In the genomic region with DNA sequence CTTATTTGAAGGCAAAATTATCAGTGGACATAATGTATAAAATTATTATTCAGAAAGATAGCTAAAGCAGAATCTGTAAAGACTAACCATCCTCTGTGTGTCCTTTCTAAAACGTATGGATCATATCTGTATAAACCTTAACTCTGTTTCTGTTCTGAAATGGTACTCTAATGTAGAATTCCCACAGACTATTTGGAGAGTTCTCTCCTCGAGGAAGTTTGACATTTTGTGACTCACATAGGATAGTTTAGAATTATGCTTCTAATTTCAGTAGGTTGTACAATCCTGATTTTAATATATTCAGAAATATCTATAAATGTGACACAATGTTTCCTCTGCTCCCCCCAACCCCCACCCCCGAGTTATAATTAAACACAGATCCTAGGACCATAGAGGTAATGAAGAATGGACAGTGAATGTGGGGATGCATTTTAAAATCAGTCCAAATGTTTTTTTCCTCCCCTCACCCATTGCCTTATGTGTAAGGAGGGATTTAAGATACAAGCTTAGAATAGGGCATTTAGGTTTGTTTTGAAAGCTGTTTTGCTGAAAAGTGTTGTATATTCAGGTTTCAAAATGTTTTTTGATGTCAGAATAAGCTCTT, we compare ENCODE assay signal across 14 cellular contexts.
A peak's percentile ranks its signal among the peaks of the same experiment; 100 is the strongest.
DNase-seq lines count a peak whose midpoint lies in the region; ATAC-seq and TF ChIP-seq lines count a peak whose summit lies in the region.
"Had no signal": no experiment of that assay in that cellular context is flagged by ENCODE, and none has a peak within 500 bp of the region (broad histone marks: within the 10 kb centered on the region; RNA-seq: fewer than 3 reads in every experiment).

No MANE protein-coding gene starts in this region.

- H3K9me3 ChIP-seq in SJCRH30 (replicated peaks): no peaks in the 10 kb centered on the region
- peaks cover 0 to 4% (median 0%) of the 10 kb centered on the region in 4 donors for H3K9me3 ChIP-seq in esophagus muscularis mucosa
- no peaks in the 10 kb centered on the region for H3K9me3 ChIP-seq in neuron (ENCODE audit: low read length)
- H3K9me3 ChIP-seq: psoas muscle had no signal

- H3K4me1 ChIP-seq in ACC112 (ENCODE audit: control insufficient read depth, insufficient read depth, low read length, unreplicated experiment): peaks cover 9% of the 10 kb centered on the region
- peaks cover 4% of the 10 kb centered on the region; the same call in 1 of the 2 replicates for H3K4me1 ChIP-seq in SJCRH30
- H3K4me1 ChIP-seq in esophagus muscularis mucosa: peaks cover 5 to 9% (median 7%) of the 10 kb centered on the region in 4 donors
- H3K4me1 ChIP-seq in neuron (ENCODE audit: insufficient read depth, low read length): peaks cover 22% of the 10 kb centered on the region
- H3K4me1 ChIP-seq: psoas muscle had no signal

- no peak for ATAC-seq in GM18909 (IDR thresholded peaks at IDR 0.05; ENCODE audit: poor library complexity, unreplicated experiment)
- ATAC-seq: left cardiac atrium, psoas muscle had no signal

- no peaks in the 10 kb centered on the region for H3K79me2 ChIP-seq in ACC112 (ENCODE audit: control insufficient read depth, insufficient read depth, low read length, unreplicated experiment)

- H3K27me3 ChIP-seq in ACC112 (ENCODE audit: insufficient read depth, low read length) (no peaks in the 10 kb centered on the region), SJCRH30 (no peaks in the 10 kb centered on the region), esophagus muscularis mucosa (no peaks in the 10 kb centered on the region), neuron (ENCODE audit: insufficient read depth, low read length) (no peaks in the 10 kb centered on the region)

- DNase-seq in SJCRH30 (peak in 1 of 2 experiments; percentile 10), esophagus muscularis mucosa (ENCODE audit: extremely low spot score) (no peak), mucosa of gallbladder (ENCODE audit: low spot score) (no peak), MV-4-11 (lab: John Stamatoyannopoulos, UW) (no peak)
- DNase-seq in activated CD4-positive, alpha-beta T cell treated with anti-CD3 and anti-CD28 coated beads for 48 hours: no peak
- DNase-seq: activated CD4-positive, alpha-beta T cell treated with anti-CD3 and anti-CD28 coated beads, Interleukin-2, amount 50 U/mL, for 48 hours; activated naive CD4-positive, alpha-beta T cell; DMS153; left cardiac atrium; NCI-H2081; psoas muscle had no signal

- no peak overlapping the region for H3K27ac ChIP-seq in ACC112 (ENCODE audit: low read depth, low read length)
- H3K27ac ChIP-seq in SJCRH30: peak overlapping the region; percentile 75
- H3K27ac ChIP-seq in esophagus muscularis mucosa (replicated peaks in 1 of 4): peak overlapping the region in 3 of 4 donors; percentile 24 to 46 (median 40)
- H3K27ac ChIP-seq: psoas muscle had no signal

- TF ChIP-seq EP300 in esophagus muscularis mucosa (IDR thresholded peaks at IDR 0.05): no peak

- 62% methylated on average over 3 of the region's 3 CpGs for WGBS in esophagus muscularis mucosa

- H3K4me3 ChIP-seq in ACC112 (ENCODE audit: low read depth, low read length) (0 out of 2 replicates have a peak overlapping the region, but pooled peaks have one; percentile 22), SJCRH30 (peak overlapping the region; percentile 40), esophagus muscularis mucosa (peak overlapping the region in 1 of 4 donors; percentile 15), neuron (ENCODE audit: low read length) (peak overlapping the region; percentile 26)
- H3K4me3 ChIP-seq: psoas muscle had no signal

- intact Hi-C loops in esophagus muscularis mucosa (cut with DNase I): no loop called here

- TF ChIP-seq CTCF in esophagus muscularis mucosa (IDR thresholded peaks at IDR 0.05): no peak

- H3K36me3 ChIP-seq in ACC112 (ENCODE audit: insufficient read depth, low read length) (no peaks in the 10 kb centered on the region), SJCRH30 (no peaks in the 10 kb centered on the region), esophagus muscularis mucosa (peaks cover 0 to 9% (median 1%) of the 10 kb centered on the region in 4 donors), neuron (ENCODE audit: insufficient read depth, low read length) (no peaks in the 10 kb centered on the region)

- H2AFZ ChIP-seq in ACC112 (ENCODE audit: low read length, unreplicated experiment): no peak overlapping the region
- peak overlapping the region; percentile 79 for H2AFZ ChIP-seq in neuron (ENCODE audit: low read depth, low read length)

- TF ChIP-seq POLR2A in esophagus muscularis mucosa (IDR thresholded peaks at IDR 0.05; ENCODE audit: low read depth): no peak
